In the genomic region with DNA sequence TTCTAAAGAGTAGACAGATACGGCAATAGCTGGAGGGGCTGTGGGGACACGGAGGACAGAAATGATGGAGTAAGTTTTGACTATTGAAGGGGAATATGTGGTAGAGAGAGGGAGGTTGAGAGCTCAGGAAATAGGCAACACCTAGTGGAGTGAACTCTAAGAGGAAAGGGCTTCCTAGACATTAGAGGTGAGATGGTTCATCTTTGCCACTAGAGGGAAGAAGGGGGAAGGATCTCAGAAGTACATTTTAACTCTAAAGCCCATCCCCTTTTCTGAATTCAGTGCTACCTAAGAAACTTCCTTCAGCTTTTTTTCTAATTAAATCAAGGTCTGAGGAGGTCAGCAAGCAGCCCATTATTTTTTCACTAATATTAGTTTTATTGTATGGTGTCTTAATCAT, we compare ENCODE assay signal across 8 cellular contexts.
DNase-seq lines count a peak whose midpoint lies in the region; ATAC-seq and TF ChIP-seq lines count a peak whose summit lies in the region.

No MANE protein-coding gene starts in this region.

- H3K9me3 Mint-ChIP-seq in activated T-helper 2 cell treated with anti-CD3 and anti-CD28 coated beads, Interferon-gamma antibody, Interleukin-2, Interleukin-4, amounts not matched to agents 10 μg/mL and 5 μg/mL and 100 μg/mL, durations not matched to agents 14 hours and 24 hours and 36 hours, result no peaks in the 10 kb centered on the region

- H3K27me3 ChIP-seq in testis, result no peaks in the 10 kb centered on the region

- H3K9me2 ChIP-seq in OCI-LY7 (ENCODE audit: insufficient read depth, low read length), result no peaks in the 10 kb centered on the region

- H3K27ac Mint-ChIP-seq in activated T-helper 2 cell treated with anti-CD3 and anti-CD28 coated beads, Interferon-gamma antibody, Interleukin-2, Interleukin-4, amounts not matched to agents 10 μg/mL and 5 μg/mL and 100 μg/mL, durations not matched to agents 14 hours and 24 hours and 36 hours, result no peak overlapping the region

- no peak overlapping the region for H3K4me3 ChIP-seq in OCI-LY7 (ENCODE audit: low read depth, low read length, poor library complexity, severe bottlenecking)
- no peak overlapping the region for H3K4me3 ChIP-seq in testis

- H2AFZ ChIP-seq in OCI-LY7 (ENCODE audit: low read length), result no peak overlapping the region

- no peaks in the 10 kb centered on the region for H3K4me1 Mint-ChIP-seq in activated T-helper 2 cell treated with anti-CD3 and anti-CD28 coated beads, Interferon-gamma antibody, Interleukin-2, Interleukin-4, amounts not matched to agents 10 μg/mL and 5 μg/mL and 100 μg/mL, durations not matched to agents 14 hours and 24 hours and 36 hours (ENCODE audit: low read depth)

- TF ChIP-seq CTCF in GM13976 (IDR thresholded peaks at IDR 0.05; ENCODE audit: borderline replicate concordance, control extremely low read depth, extremely low read depth, insufficient read depth, missing control alignments) (peak; percentile 14), OCI-LY7 (conservative IDR thresholded peaks at IDR 0.05; ENCODE audit: low read length) (peak; percentile 55), testis (IDR thresholded peaks at IDR 0.05) (peak in 1 of 3 experiments; percentile 36)

- CTCF ChIA-PET in OCI-LY7 (lab: Charles Lee; ENCODE audit: unreplicated experiment), result no interaction called here

- BruUV-seq in OCI-LY7 (replicated peaks; lab: Mats Ljungman, UMichigan), result no TSS peak

- H3K27ac ChIP-seq in OCI-LY7 (ENCODE audit: low read depth, low read length, poor library complexity, severe bottlenecking) (no peak overlapping the region), testis (no peak overlapping the region)

- no peak overlapping the region for H3K4me3 Mint-ChIP-seq in activated T-helper 2 cell treated with anti-CD3 and anti-CD28 coated beads, Interferon-gamma antibody, Interleukin-2, Interleukin-4, amounts not matched to agents 10 μg/mL and 5 μg/mL and 100 μg/mL, durations not matched to agents 14 hours and 24 hours and 36 hours (ENCODE audit: low read depth)

- POLR2A ChIA-PET in OCI-LY7 (lab: Charles Lee), result interaction anchor here (0.6 kb wide), 1 partner anchor 140 kb away, joined by 3 read pairs; no protein-coding TSS in a partner anchor

- no peaks in the 10 kb centered on the region for H3K36me3 Mint-ChIP-seq in activated T-helper 2 cell treated with anti-CD3 and anti-CD28 coated beads, Interferon-gamma antibody, Interleukin-2, Interleukin-4, amounts not matched to agents 10 μg/mL and 5 μg/mL and 100 μg/mL, durations not matched to agents 14 hours and 24 hours and 36 hours (ENCODE audit: low read depth)

- in situ Hi-C loops in GM13976 (cut with MboI; ENCODE audit: low sequenced_read_pairs, unreplicated experiment), result no loop called here

- no peak for TF ChIP-seq POLR2A in testis (IDR thresholded peaks at IDR 0.05)

- WGBS in testis, 2 donors, result 26 to 48% methylated on average over 2 of the region's 2 CpGs

- no peak overlapping the region for H3K4me2 ChIP-seq in OCI-LY7 (ENCODE audit: low read length)

- DNase-seq in GM13976 (ENCODE audit: low spot score), result no peak
- peak; percentile 2 for DNase-seq in OCI-LY7 (ENCODE audit: low spot score)
- DNase-seq in kidney glomerular epithelial cell (lab: John Stamatoyannopoulos, UW), result peak; percentile 19
- DNase-seq in testis, result no peak
- DNase-seq in NCI-H128 (lab: John Stamatoyannopoulos, UW; ENCODE audit: unreplicated experiment), result no peak
- no peak for DNase-seq in activated T-helper 2 cell treated with anti-CD3 and anti-CD28 coated beads, Interferon-gamma antibody, Interleukin-2, Interleukin-4, amounts not matched to agents 10 μg/mL and 5 μg/mL and 100 μg/mL, durations not matched to agents 14 hours and 24 hours and 36 hours (ENCODE audit: low spot score)

- H4K20me1 ChIP-seq in OCI-LY7 (ENCODE audit: insufficient read depth, low read length), result no peaks in the 10 kb centered on the region

- H3K79me2 ChIP-seq in OCI-LY7 (ENCODE audit: insufficient read depth, low read depth, low read length), result no peaks in the 10 kb centered on the region

- H3K36me3 ChIP-seq in OCI-LY7 (ENCODE audit: insufficient read depth, low read length) (no peaks in the 10 kb centered on the region), testis (ENCODE audit: low read depth, missing control alignments) (no peaks in the 10 kb centered on the region)

- H3K27me3 Mint-ChIP-seq in activated T-helper 2 cell treated with anti-CD3 and anti-CD28 coated beads, Interferon-gamma antibody, Interleukin-2, Interleukin-4, amounts not matched to agents 10 μg/mL and 5 μg/mL and 100 μg/mL, durations not matched to agents 14 hours and 24 hours and 36 hours (ENCODE audit: low read depth), result no peaks in the 10 kb centered on the region

- H3K9me3 ChIP-seq in OCI-LY7 (ENCODE audit: low read length), result no peaks in the 10 kb centered on the region
- H3K9me3 ChIP-seq in testis, result no peaks in the 10 kb centered on the region

- ATAC-seq in HG02852 (IDR thresholded peaks at IDR 0.05; ENCODE audit: unreplicated experiment) (peak; percentile 73), HG03442 (IDR thresholded peaks at IDR 0.05; ENCODE audit: unreplicated experiment) (no peak)

- intact Hi-C loops in OCI-LY7 (cut with micrococcal nuclease; ENCODE audit: unreplicated experiment) (no loop called here), testis (cut with DNase I; ENCODE audit: low total_unique reads) (no loop called here)
- intact Hi-C loops in activated T-helper 2 cell treated with anti-CD3 and anti-CD28 coated beads, Interferon-gamma antibody, Interleukin-2, Interleukin-4, amounts not matched to agents 10 μg/mL and 5 μg/mL and 100 μg/mL, durations not matched to agents 14 hours and 24 hours and 36 hours (cut with micrococcal nuclease), result no loop called here

- H3K4me1 ChIP-seq in OCI-LY7 (ENCODE audit: insufficient read depth, low read length, poor library complexity, severe bottlenecking) (no peaks in the 10 kb centered on the region), testis (peaks cover 3% of the 10 kb centered on the region)

Comparison
In these comparisons a context has a peak if more than half of its experiments do, and no peak if none do; other contexts are left out.
1. DNase-seq: peak in OCI-LY7 (single experiment) and kidney glomerular epithelial cell (single experiment); none in GM13976 (single experiment), testis (single experiment), NCI-H128 (single experiment) and activated T-helper 2 cell treated with anti-CD3 and anti-CD28 coated beads, Interferon-gamma antibody, Interleukin-2, Interleukin-4, amounts not matched to agents 10 μg/mL and 5 μg/mL and 100 μg/mL, durations not matched to agents 14 hours and 24 hours and 36 hours (single experiment).